In the genomic region with DNA sequence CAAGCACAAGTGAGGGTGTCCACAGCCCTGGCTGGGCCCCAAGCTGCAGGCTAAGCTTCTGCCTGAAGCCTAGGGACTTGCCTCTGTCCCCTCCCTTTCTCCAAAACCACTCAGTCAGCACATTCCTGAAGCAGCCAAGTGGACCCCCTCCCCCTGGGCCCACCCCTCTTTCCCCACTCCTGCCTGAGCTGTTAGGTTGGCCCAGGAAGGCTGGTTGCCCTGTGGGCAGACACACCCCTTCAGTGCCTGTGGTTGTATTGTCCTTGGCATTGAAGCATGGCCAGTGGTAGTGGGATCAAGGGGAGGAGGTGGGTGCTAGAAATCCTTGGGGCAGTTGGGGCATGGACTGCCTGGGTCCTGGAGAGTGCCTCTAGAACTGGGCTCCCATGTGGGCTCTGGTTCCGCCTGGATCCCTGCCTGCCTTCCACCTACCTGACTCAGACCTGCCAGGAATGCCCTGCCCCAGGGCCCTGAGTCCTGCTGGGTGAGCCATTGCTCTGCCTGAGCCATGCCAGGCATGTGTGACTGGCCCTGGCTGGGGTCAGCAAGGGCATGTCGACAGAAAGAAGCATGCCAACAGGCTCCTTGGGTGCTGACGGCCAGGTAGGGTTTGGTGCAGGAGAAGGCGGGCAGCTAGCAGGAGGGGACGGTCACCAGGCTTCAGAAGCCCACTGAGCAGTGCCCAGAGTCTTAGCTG, we compare ENCODE assay signal across 8 cellular contexts. TPM values are rescaled to one million over a fixed set of nuclear protein-coding genes. Genes with fewer than 3 reads are reported as not detected.
A peak's percentile ranks its signal among the peaks of the same experiment; 100 is the strongest.
DNase-seq lines count a peak whose midpoint lies in the region; ATAC-seq and TF ChIP-seq lines count a peak whose summit lies in the region.

No MANE protein-coding gene starts in this region.

- H3K9ac ChIP-seq in ES-I3 (ENCODE audit: low read depth, low read length) = peak overlapping the region; percentile 96

- peaks cover 25% of the 10 kb centered on the region; the same call in 1 of the 2 replicates for H3K4me1 ChIP-seq in ES-I3 (ENCODE audit: insufficient read depth, low read length)
- H3K4me1 ChIP-seq in esophagus squamous epithelium = peaks cover 59 to 96% (median 66%) of the 10 kb centered on the region in 3 donors

- peak overlapping the region; percentile 94 to 99 (median 98) for H3K27ac ChIP-seq in esophagus squamous epithelium

- no peaks in the 10 kb centered on the region for H3K9me3 ChIP-seq in ES-I3 (ENCODE audit: control insufficient read depth, insufficient read depth, low read length)
- H3K9me3 ChIP-seq in esophagus squamous epithelium = no peaks in the 10 kb centered on the region

- no peak for TF ChIP-seq CTCF in esophagus squamous epithelium (IDR thresholded peaks at IDR 0.05)

- 54 to 63% methylated on average over 2 to 4 of the region's 5 CpGs for WGBS in esophagus squamous epithelium, 2 donors

- no peaks in the 10 kb centered on the region for H3K27me3 ChIP-seq in esophagus squamous epithelium

- intact Hi-C loops in esophagus squamous epithelium (cut with DNase I) (no loop called here), posterior vena cava (cut with DNase I) (loop anchor here in 1 of 2 donors (2.0 kb wide), 1 partner anchor 15 kb away; no protein-coding TSS in a partner anchor)

- no peak for TF ChIP-seq POLR2A in esophagus squamous epithelium (IDR thresholded peaks at IDR 0.05)

- H3K4me3 ChIP-seq in esophagus squamous epithelium = peak overlapping the region; percentile 56 to 97 (median 64)

- DNase-seq in RPMI7951 (ENCODE audit: low read depth) (peak; percentile 11), esophagus squamous epithelium (lab: John Stamatoyannopoulos, UW) (no peak), posterior vena cava (ENCODE audit: low spot score) (peak; percentile 79), globus pallidus (ENCODE audit: low spot score) (no peak), NCI-H2171 treated with DMSO at 0.1 percent for 48 hours (lab: John Stamatoyannopoulos, UW) (no peak), GDM1 (lab: John Stamatoyannopoulos, UW) (no peak)

- H3K36me3 ChIP-seq in ES-I3 (ENCODE audit: insufficient read depth, low read length) (peaks cover 32% of the 10 kb centered on the region), esophagus squamous epithelium (peaks cover 7 to 24% (median 22%) of the 10 kb centered on the region in 3 donors)

- ATAC-seq in GM18867 (IDR thresholded peaks at IDR 0.05; ENCODE audit: unreplicated experiment) = no peak

RNA-seq across cellular contexts. Expression of a gene that starts 2.1 kb away (rescaled TPM):
- 21.2 and 25.5 TPM in 2 replicates for total RNA-seq in RPMI7951 (2014; rRNA removed; shearing (Covaris generic))
- total RNA-seq in esophagus squamous epithelium (10 to 100 TPM; 25.0 to 39.8 (median 33.0) TPM), posterior vena cava (10 to 100 TPM; 10.2 to 10.8 TPM)

RNA-seq across cellular contexts. Expression of a gene that starts 17.3 kb away (rescaled TPM):
- 0.24 and 0.68 TPM in 2 replicates for total RNA-seq in RPMI7951 (2014; rRNA removed; shearing (Covaris generic))
- total RNA-seq in esophagus squamous epithelium (1 to 10 TPM; 1.1 to 7.3 (median 2.6) TPM), posterior vena cava (1 to 10 TPM; 2.3 TPM)

RNA-seq across cellular contexts. Expression of a gene that starts 19.9 kb away (rescaled TPM):
- 3.2 and 8.7 TPM in 2 replicates for total RNA-seq in RPMI7951 (2014; rRNA removed; shearing (Covaris generic))
- total RNA-seq in esophagus squamous epithelium (10 to 100 TPM in 3 of 4 donors, 1 to 10 TPM in 1; 8.8 to 17.0 (median 13.0) TPM), posterior vena cava (1 to 10 TPM; 2.2 to 3.1 TPM)

RNA-seq across cellular contexts. Expression of a gene that starts 26.1 kb away (rescaled TPM):
- total RNA-seq in RPMI7951 (2014; rRNA removed; shearing (Covaris generic)) = 632 and 764 TPM in 2 replicates
- 100 to 1,000 TPM; 236 to 881 (median 571) TPM for total RNA-seq in esophagus squamous epithelium
- total RNA-seq in posterior vena cava = 100 to 1,000 TPM; 981 to 999 TPM

RNA-seq across cellular contexts. Expression of a gene that starts 28.3 kb away (rescaled TPM):
- 176 and 202 TPM in 2 replicates for total RNA-seq in RPMI7951 (2014; rRNA removed; shearing (Covaris generic))
- total RNA-seq in esophagus squamous epithelium (10 to 100 TPM; 27.6 to 98.0 (median 65.1) TPM), posterior vena cava (10 to 100 TPM; 75.0 to 90.2 TPM)

Comparison
In these comparisons a context has a peak if more than half of its experiments do, and no peak if none do; other contexts are left out.
1. DNase-seq: peak in RPMI7951 (single experiment) and posterior vena cava (single experiment); none in esophagus squamous epithelium (single experiment), globus pallidus (single experiment), NCI-H2171 treated with DMSO at 0.1 percent for 48 hours (single experiment) and GDM1 (single experiment).